Comparison of ENCODE assay signal across 1 cellular context in genomic region chr16:27268376-27269299, GRCh38.
TF ChIP-seq lines count a peak whose summit lies in the region.

Gene NSMCE1 (minus strand): TSS chr16:27268772. CDS start chr16:27257570, 11,202 bp downstream.

TF ChIP-seq in HepG2, 621 proteins besides CTCF, POLR2A, EP300 and RAD21 (continued from another document):
- TF ChIP-seq ZNF710 (CRISPR knock-in tag; IDR thresholded peaks at IDR 0.05; ENCODE audit: borderline replicate concordance) (peak; percentile 65; the same call in 1 of the 2 replicates), GTF2F1 (IDR thresholded peaks at IDR 0.05; ENCODE audit: low read length) (no peak), ZNF451 (CRISPR knock-in tag; IDR thresholded peaks at IDR 0.05) (no peak), GATAD2A (CRISPR knock-in tag; IDR thresholded peaks at IDR 0.05) (0 out of 2 replicates have a peak, but pooled peaks have one; percentile 31), NFE2L1 (CRISPR knock-in tag; IDR thresholded peaks at IDR 0.05; ENCODE audit: borderline replicate concordance) (no peak), AHR (CRISPR knock-in tag; IDR thresholded peaks at IDR 0.05) (peak; percentile 50; the same call in 1 of the 2 replicates), ZNF749 (CRISPR knock-in tag; IDR thresholded peaks at IDR 0.05; ENCODE audit: borderline replicate concordance) (peak; percentile 78), MAX (IDR thresholded peaks at IDR 0.05) (peak; percentile 90), TOE1 (CRISPR knock-in tag; IDR thresholded peaks at IDR 0.05) (no peak; the same call in 1 of the 2 replicates), ZFYVE20 (CRISPR knock-in tag; IDR thresholded peaks at IDR 0.05; ENCODE audit: borderline replicate concordance, low read depth) (no peak), IRF9 (CRISPR knock-in tag; IDR thresholded peaks at IDR 0.05; ENCODE audit: borderline replicate concordance) (peak; percentile 94; the same call in 1 of the 2 replicates), NR3C1 (CRISPR knock-in tag; IDR thresholded peaks at IDR 0.05) (no peak), ZSCAN5A (CRISPR knock-in tag; IDR thresholded peaks at IDR 0.05; ENCODE audit: borderline replicate concordance) (peak; percentile 93), TEF (CRISPR knock-in tag; IDR thresholded peaks at IDR 0.05) (no peak), KAT7 (CRISPR knock-in tag; IDR thresholded peaks at IDR 0.05; ENCODE audit: borderline replicate concordance) (peak; percentile 65), ZNF431 (CRISPR knock-in tag; IDR thresholded peaks at IDR 0.05; ENCODE audit: borderline replicate concordance, low read depth) (0 out of 2 replicates have a peak, but pooled peaks have one; percentile 73), MLX (CRISPR knock-in tag; IDR thresholded peaks at IDR 0.05) (no peak), ZNF512B (CRISPR knock-in tag; IDR thresholded peaks at IDR 0.05; ENCODE audit: borderline replicate concordance) (no peak; the same call in 1 of the 2 replicates), RFX1 (IDR thresholded peaks at IDR 0.05) (no peak), KLF9 (CRISPR knock-in tag; IDR thresholded peaks at IDR 0.05; ENCODE audit: low read depth) (no peak), ZNF780A (CRISPR knock-in tag; IDR thresholded peaks at IDR 0.05) (0 out of 2 replicates have a peak, but pooled peaks have one; percentile 22), PTBP1 (IDR thresholded peaks at IDR 0.05; ENCODE audit: low read depth, low read length, poor library complexity, severe bottlenecking) (peak; percentile 31), ZNF501 (CRISPR knock-in tag; IDR thresholded peaks at IDR 0.05) (peak; percentile 73; the same call in 1 of the 2 replicates), TMF1 (CRISPR knock-in tag; IDR thresholded peaks at IDR 0.05; ENCODE audit: low read depth) (peak; percentile 61; the same call in 1 of the 2 replicates), ZNF589 (CRISPR knock-in tag; conservative IDR thresholded peaks at IDR 0.05) (peak; percentile 83), YY1 (IDR thresholded peaks at IDR 0.05; ENCODE audit: insufficient read depth, insufficient replicate concordance, low read depth, low read length) (peak; percentile 85), KLF12 (CRISPR knock-in tag; IDR thresholded peaks at IDR 0.05; ENCODE audit: borderline replicate concordance) (peak; percentile 59; the same call in 1 of the 2 replicates), ZNF101 (CRISPR knock-in tag; IDR thresholded peaks at IDR 0.05; ENCODE audit: borderline replicate concordance, low read depth) (0 out of 2 replicates have a peak, but pooled peaks have one; percentile 63), ZNF850 (CRISPR knock-in tag; conservative IDR thresholded peaks at IDR 0.05) (peak; percentile 63; the same call in 1 of the 2 replicates), TCF7L2 (IDR thresholded peaks at IDR 0.05; ENCODE audit: low read depth, low read length) (no peak), JDP2 (CRISPR knock-in tag; IDR thresholded peaks at IDR 0.05; ENCODE audit: borderline replicate concordance) (no peak; the same call in 1 of the 2 replicates), ETV6 (CRISPR knock-in tag; conservative IDR thresholded peaks at IDR 0.05) (0 out of 2 replicates have a peak, but pooled peaks have one; percentile 19), MZF1 (CRISPR knock-in tag; IDR thresholded peaks at IDR 0.05; ENCODE audit: borderline replicate concordance) (no peak; the same call in 1 of the 2 replicates), MTF2 (CRISPR knock-in tag; IDR thresholded peaks at IDR 0.05; ENCODE audit: borderline replicate concordance) (peak; percentile 40; the same call in 1 of the 2 replicates), NR0B2 (CRISPR knock-in tag; IDR thresholded peaks at IDR 0.05) (no peak), KAT8 (CRISPR knock-in tag; IDR thresholded peaks at IDR 0.05) (peak; percentile 89), TAF1 (CRISPR knock-in tag; IDR thresholded peaks at IDR 0.05) (peak; percentile 93), ZNF660 (CRISPR knock-in tag; IDR thresholded peaks at IDR 0.05; ENCODE audit: borderline replicate concordance, low read depth) (no peak; the same call in 1 of the 2 replicates), HMGXB3 (CRISPR knock-in tag; IDR thresholded peaks at IDR 0.05; ENCODE audit: borderline replicate concordance) (no peak), ZNF274 (CRISPR knock-in tag; IDR thresholded peaks at IDR 0.05) (no peak; the same call in 1 of the 2 replicates)
